Comparison of ENCODE assay signal across 9 cellular contexts in the genomic region with DNA sequence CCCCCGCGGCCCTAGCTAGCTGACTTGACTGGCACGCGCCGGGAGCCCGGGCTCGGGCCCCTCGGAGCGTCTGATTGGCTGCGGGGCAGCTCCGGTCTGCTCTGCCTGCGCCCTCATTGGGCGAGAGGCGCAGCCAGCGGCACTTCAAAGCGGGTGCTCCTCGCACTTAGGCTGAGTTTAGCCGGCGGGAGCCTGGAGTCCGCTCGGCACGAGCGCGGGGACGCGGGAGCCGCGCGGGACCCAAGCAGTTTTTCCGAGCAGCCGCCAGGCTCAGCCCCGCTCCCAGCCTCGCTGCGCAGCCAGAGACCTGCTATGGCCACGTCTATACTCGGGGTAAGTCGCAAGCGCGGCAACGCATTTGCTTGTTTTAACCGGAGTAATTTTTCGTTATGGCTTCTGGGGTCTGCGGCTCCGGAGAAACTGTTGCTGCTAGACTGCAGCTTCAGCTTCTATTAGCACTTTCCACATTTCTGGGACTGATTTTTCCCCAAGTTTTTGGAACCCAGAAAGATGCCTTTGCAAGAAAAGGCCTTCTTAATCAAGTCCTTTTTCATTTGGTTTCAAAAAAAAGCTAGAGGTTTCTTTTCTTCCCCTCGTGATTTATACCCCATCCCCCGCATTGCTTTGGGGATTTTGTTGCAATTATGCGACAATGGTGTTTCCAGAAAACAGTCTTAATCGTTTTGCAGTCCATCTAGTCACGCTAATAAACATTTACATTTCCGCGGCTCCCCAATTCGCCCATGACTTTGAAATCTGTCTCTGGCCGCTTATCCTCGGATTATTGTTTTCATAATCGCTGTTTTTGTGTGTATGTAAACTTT. TPM values are rescaled to one million over a fixed set of nuclear protein-coding genes. Genes with fewer than 3 reads are reported as not detected.
DNase-seq lines count a peak whose midpoint lies in the region; ATAC-seq, FAIRE-seq and TF ChIP-seq lines count a peak whose summit lies in the region.
"Had no signal": no experiment of that assay in that cellular context is flagged by ENCODE, and none has a peak within 500 bp of the region (broad histone marks: within the 10 kb centered on the region; RNA-seq: fewer than 3 reads in every experiment).

A gene (plus strand): TSS at position 174 of the 824 bp plus-strand sequence. CDS start 139 bp downstream, at position 313.

- no peak for FAIRE-seq in H54 (lab: Jason Lieb, UNC)
- FAIRE-seq: GM18507 had no signal

- H3K4me1 Mint-ChIP-seq in central memory CD8-positive, alpha-beta T cell: peaks cover 25% of the 10 kb centered on the region
- H3K4me1 Mint-ChIP-seq in naive B cell: peaks cover 16 to 33% (median 20%) of the 10 kb centered on the region in 3 donors

- H3K4me3 Mint-ChIP-seq in central memory CD8-positive, alpha-beta T cell: peak within 1 kb of the TSS; percentile 73
- H3K4me3 Mint-ChIP-seq in naive B cell: peak within 1 kb of the TSS; percentile 65 to 83 (median 73)

- H3K36me3 Mint-ChIP-seq in central memory CD8-positive, alpha-beta T cell (ENCODE audit: insufficient read depth): peaks cover 31% of the 10 kb centered on the region
- H3K36me3 Mint-ChIP-seq in naive B cell: no peaks in the 10 kb centered on the region

- DNase-seq in stimulated activated CD4-positive, alpha-beta T cell treated with anti-CD3 and anti-CD28 coated beads, Interleukin-4, amount 100 ng/mL, for 1 hour: peak; percentile 23
- no peak for DNase-seq in stimulated activated CD4-positive, alpha-beta T cell treated with anti-CD3 and anti-CD28 coated beads, Interleukin-12 subunit alpha, Interleukin-12 subunit beta, amount 100 ng/mL, for 4 hours
- DNase-seq in NCI-H82 treated with DMSO at 0.1 percent for 48 hours (lab: John Stamatoyannopoulos, UW; ENCODE audit: unreplicated experiment) (peak; percentile 43), naive B cell (no peak), RKO (ENCODE audit: low spot score) (no peak), H54 (ENCODE audit: insufficient read length, low spot score) (no peak), T-helper 9 cell (no peak)
- DNase-seq in central memory CD8-positive, alpha-beta T cell (ENCODE audit: low spot score in 2 of 2): no peak

- ATAC-seq in central memory CD8-positive, alpha-beta T cell (replicated peaks; ENCODE audit: extremely low read depth, poor library complexity, severe bottlenecking): no peak
- ATAC-seq in naive B cell (ENCODE audit: low read depth in 2 of 2): no peak

- peaks cover 86% of the 10 kb centered on the region for H3K27me3 Mint-ChIP-seq in central memory CD8-positive, alpha-beta T cell
- peaks cover 37 to 68% (median 57%) of the 10 kb centered on the region in 3 donors for H3K27me3 Mint-ChIP-seq in naive B cell

- no peak for TF ChIP-seq POLR2A in H54 (IDR thresholded peaks at IDR 0.05; ENCODE audit: low read depth, low read length)

- H3K9me3 Mint-ChIP-seq in central memory CD8-positive, alpha-beta T cell: no peaks in the 10 kb centered on the region
- peaks cover 0 to 16% (median 5%) of the 10 kb centered on the region in 7 donors for H3K9me3 Mint-ChIP-seq in naive B cell

- H3K27ac Mint-ChIP-seq in central memory CD8-positive, alpha-beta T cell (ENCODE audit: low read depth): peak within 1 kb of the TSS; percentile 44
- H3K27ac Mint-ChIP-seq in naive B cell: peak within 1 kb of the TSS in 5 of 6 donors; percentile 54 to 96 (median 90)

RNA-seq across cellular contexts. Expression of the gene that starts here (rescaled TPM):
- not detected for polyA plus RNA-seq in naive B cell (ENCODE audit: low read depth in 6 of 6)

Comparison
In these comparisons a context has a peak if more than half of its experiments do, and no peak if none do; other contexts are left out.
1. DNase-seq: peak in stimulated activated CD4-positive, alpha-beta T cell treated with anti-CD3 and anti-CD28 coated beads, Interleukin-4, amount 100 ng/mL, for 1 hour (single experiment) and NCI-H82 treated with DMSO at 0.1 percent for 48 hours (single experiment); none in stimulated activated CD4-positive, alpha-beta T cell treated with anti-CD3 and anti-CD28 coated beads, Interleukin-12 subunit alpha, Interleukin-12 subunit beta, amount 100 ng/mL, for 4 hours (single experiment), central memory CD8-positive, alpha-beta T cell (0 of 2), naive B cell (single experiment), RKO (single experiment), H54 (single experiment) and T-helper 9 cell (single experiment).